Comparison of ENCODE assay signal across 4 cellular contexts in genomic region chr5:165903835-165904234, GRCh38.
TF ChIP-seq lines count a peak whose summit lies in the region.

No MANE protein-coding gene starts in this region.

TF ChIP-seq in HepG2, 621 proteins besides CTCF, POLR2A, EP300 and RAD21:
- no peak for TF ChIP-seq THAP8 (CRISPR knock-in tag; IDR thresholded peaks at IDR 0.05; ENCODE audit: borderline replicate concordance)
- TF ChIP-seq MAFK (conservative IDR thresholded peaks at IDR 0.05 in 1 of 2, IDR thresholded peaks at IDR 0.05 in 1 of 2; ENCODE audit: low read length in 2 of 2), result peak; percentile 64 to 82
- TF ChIP-seq MAFF (IDR thresholded peaks at IDR 0.05; ENCODE audit: low read depth, low read length), result peak; percentile 67; the same call in 1 of the 2 replicates

TF ChIP-seq in A549, 52 proteins besides CTCF, POLR2A, EP300 and RAD21:
- no peak for TF ChIP-seq SREBF2 (IDR thresholded peaks at IDR 0.05)
- TF ChIP-seq MAFK (IDR thresholded peaks at IDR 0.05; ENCODE audit: partially characterized antibody), result peak; percentile 50
TF ChIP-seq in A549: peak in this region for 1.

TF ChIP-seq in IMR-90, 13 proteins besides CTCF, POLR2A, EP300 and RAD21:
- TF ChIP-seq NFE2L2 (IDR thresholded peaks at IDR 0.05; ENCODE audit: low read depth, low read length) (no peak), MAFK (IDR thresholded peaks at IDR 0.05; ENCODE audit: low read depth, low read length) (peak; percentile 55)
TF ChIP-seq in IMR-90: peak in this region for 1.

TF ChIP-seq in K562, 482 proteins besides CTCF, POLR2A, EP300 and RAD21:
- TF ChIP-seq ZNF316 (IDR thresholded peaks at IDR 0.05) (peak; percentile 7; the same call in 1 of the 2 replicates), E2F1 (CRISPR knock-in tag; IDR thresholded peaks at IDR 0.05) (no peak), PTTG1 (tag; IDR thresholded peaks at IDR 0.05; ENCODE audit: low read depth) (no peak), ATF1 (CRISPR knock-in tag; IDR thresholded peaks at IDR 0.05) (no peak), ATF1 (tag; IDR thresholded peaks at IDR 0.05) (no peak), ZBTB43 (CRISPR knock-in tag; IDR thresholded peaks at IDR 0.05) (no peak), POLR3G (IDR thresholded peaks at IDR 0.05; ENCODE audit: extremely low read depth, insufficient read length, insufficient replicate concordance) (no peak), ZNF282 (CRISPR knock-in tag; IDR thresholded peaks at IDR 0.05) (no peak), EP400 (IDR thresholded peaks at IDR 0.05) (no peak), ZFP36 (IDR thresholded peaks at IDR 0.05; ENCODE audit: low read depth, low read length, partially characterized antibody) (no peak), MAFF (IDR thresholded peaks at IDR 0.05; ENCODE audit: low read length) (0 out of 2 replicates have a peak, but pooled peaks have one; percentile 14), TEAD4 (IDR thresholded peaks at IDR 0.05; ENCODE audit: low read length) (no peak), TEAD4 (CRISPR knock-in tag; IDR thresholded peaks at IDR 0.05; ENCODE audit: borderline replicate concordance) (no peak), SIN3B (IDR thresholded peaks at IDR 0.05; ENCODE audit: low read depth) (no peak), MAFK (IDR thresholded peaks at IDR 0.05; ENCODE audit: low read length) (peak; percentile 4; the same call in 1 of the 2 replicates), SIRT6 (IDR thresholded peaks at IDR 0.05; ENCODE audit: low read depth, low read length) (no peak), CREB3 (tag; conservative IDR thresholded peaks at IDR 0.05; ENCODE audit: low read depth) (no peak)
TF ChIP-seq in K562: peak in this region for 3.
